31 cellular contexts compared by ENCODE assay signal in the genomic region with DNA sequence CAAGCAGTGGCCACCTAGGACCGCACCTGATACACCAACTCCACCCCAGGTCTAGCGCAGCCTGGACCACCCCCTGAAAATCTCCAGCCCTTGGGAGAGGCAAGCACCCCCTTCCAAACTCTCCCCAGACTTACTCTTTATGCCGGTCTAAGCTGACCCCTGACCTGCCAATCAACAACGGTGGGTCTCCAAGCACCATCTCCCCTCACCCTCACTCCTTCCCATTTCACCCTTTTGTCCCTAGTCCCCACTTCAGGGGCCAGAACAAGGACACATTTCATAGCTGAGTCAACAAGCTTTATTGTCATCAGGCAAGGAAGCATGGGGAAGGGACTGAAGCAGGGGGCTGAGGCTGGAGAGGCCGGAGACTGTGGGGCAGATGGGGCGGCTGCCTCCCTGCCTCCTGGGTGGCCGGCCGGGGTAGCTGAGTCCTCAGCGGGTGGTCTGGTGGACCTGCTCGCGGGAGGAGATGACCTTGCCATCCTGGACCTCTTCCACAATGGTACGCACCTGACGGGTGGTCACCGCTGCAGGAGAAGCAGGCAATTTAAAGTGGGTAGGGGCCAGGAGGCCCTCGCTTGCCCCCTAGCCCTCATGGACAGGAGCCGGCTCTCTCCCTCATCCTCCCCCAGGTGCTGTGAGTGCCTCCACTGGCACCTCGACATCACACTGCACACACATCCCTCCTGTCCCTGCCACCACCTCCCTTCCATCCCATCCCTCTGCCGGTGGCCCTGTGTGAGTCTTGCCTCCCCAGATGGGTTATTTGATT. TPM values are rescaled to one million over a fixed set of nuclear protein-coding genes. Genes with fewer than 3 reads are reported as not detected.
DNase-seq lines count a peak whose midpoint lies in the region; ATAC-seq and TF ChIP-seq lines count a peak whose summit lies in the region.
"Had no signal": no experiment of that assay in that cellular context is flagged by ENCODE, and none has a peak within 500 bp of the region (broad histone marks: within the 10 kb centered on the region; RNA-seq: fewer than 3 reads in every experiment).

No MANE protein-coding gene starts in this region.

- no TSS peak for BruUV-seq in HCT116 (replicated peaks; lab: Mats Ljungman, UMichigan)

- DNase-seq in HCT116 (ENCODE audit: low read depth, low spot score) = no peak
- DNase-seq in RWPE2 (ENCODE audit: low spot score) = peak; percentile 83
- DNase-seq in epithelial cell of prostate (ENCODE audit: low read depth, low spot score) = peak; percentile 90
- peak; percentile 59 for DNase-seq in posterior vena cava (ENCODE audit: low spot score)
- no peak for DNase-seq in amniotic stem cell (lab: John Stamatoyannopoulos, UW)
- DNase-seq in NCI-H524 (lab: John Stamatoyannopoulos, UW) = no peak
- no peak for DNase-seq in cerebellar nuclear complex (lab: John Stamatoyannopoulos, UW)
- no peak for DNase-seq in brain microvascular endothelial cell
- DNase-seq: activated CD4-positive, alpha-beta T cell treated with anti-CD3 and anti-CD28 coated beads for 4 hours; activated naive CD4-positive, alpha-beta T cell treated with anti-CD3 and anti-CD28 coated beads for 36 hours; activated T-cell treated with anti-CD3 and anti-CD28 coated beads, Interleukin-2, amount 50 U/mL, for 24 hours; C1 segment of cervical spinal cord; erythroblast; foreskin fibroblast; immature natural killer cell; left lung; naive thymus-derived CD4-positive, alpha-beta T cell; NCI-H1105 treated with DMSO at 0.1 percent for 48 hours; NCI-H2081 treated with DMSO at 0.1 percent for 48 hours; stimulated activated naive CD8-positive, alpha-beta T cell treated with anti-CD3 and anti-CD28 coated beads, Interleukin-15, Interleukin-2, amounts not matched to agents 100 U/mL and 50 U/mL, for 24 hours; T-cell had no signal

- no peaks in the 10 kb centered on the region for H3K79me2 ChIP-seq in HCT116 (ENCODE audit: insufficient read depth, low read length)
- H3K79me2 ChIP-seq: hepatocyte had no signal

- H3K9ac ChIP-seq in HCT116 (ENCODE audit: low read length) = no peak overlapping the region

- POLR2A ChIA-PET in HCT116 (lab: Charles Lee) = no interaction called here

- no peak for TF ChIP-seq POLR2A in HCT116 (IDR thresholded peaks at IDR 0.05; ENCODE audit: borderline replicate concordance, extremely low read depth, insufficient read depth, insufficient read length)

- H2AFZ ChIP-seq in HCT116 (ENCODE audit: low read depth, low read length, poor library complexity, severe bottlenecking) = no peak overlapping the region
- H2AFZ ChIP-seq: hepatocyte had no signal

- H3K27ac ChIP-seq in HCT116 (ENCODE audit: low read depth, low read length) = no peak overlapping the region
- H3K27ac ChIP-seq in RWPE2 (ENCODE audit: poor library complexity, severe bottlenecking) = peak overlapping the region; percentile 99
- peak overlapping the region; percentile 100 for H3K27ac ChIP-seq in epithelial cell of prostate
- no peak overlapping the region for H3K27ac ChIP-seq in brain microvascular endothelial cell
- H3K27ac ChIP-seq: ascending aorta, hepatocyte, left lung, right atrium auricular region, thoracic aorta had no signal

- no peak overlapping the region for H3K4me3 ChIP-seq in HCT116 (replicated peaks in 1 of 2; ENCODE audit: low read depth in 1 of 2, low read length in 2 of 2)
- H3K4me3 ChIP-seq in RWPE2 (ENCODE audit: severe bottlenecking) = no peak overlapping the region
- no peak overlapping the region for H3K4me3 ChIP-seq in brain microvascular endothelial cell (ENCODE audit: low read depth, low read length)
- H3K4me3 ChIP-seq: ascending aorta, hepatocyte, left lung, right atrium auricular region, thoracic aorta had no signal

- H4K20me1 ChIP-seq in HCT116 (ENCODE audit: insufficient read depth) = no peaks in the 10 kb centered on the region

- no peak for ATAC-seq in HCT116
- peak; percentile 46 for ATAC-seq in RWPE2 (ENCODE audit: low read depth)
- ATAC-seq: left lung; naive thymus-derived CD4-positive, alpha-beta T cell; stimulated activated naive CD8-positive, alpha-beta T cell treated with anti-CD3 and anti-CD28 coated beads, Interleukin-15, Interleukin-2, amounts not matched to agents 100 U/mL and 50 U/mL, for 24 hours; T-cell had no signal

- in situ Hi-C loops in brain microvascular endothelial cell (cut with HindIII; ENCODE audit: low pct_ligation_motif_present, low sequenced_read_pairs) = no loop called here

- intact Hi-C loops in HCT116 (cut with micrococcal nuclease) (no loop called here), posterior vena cava (cut with DNase I) (no loop called here)

- TF ChIP-seq CTCF in HCT116 (IDR thresholded peaks at IDR 0.05 in 2 of 3, conservative IDR thresholded peaks at IDR 0.05 in 1 of 3; ENCODE audit: borderline replicate concordance in 1 of 3, insufficient read depth in 1 of 3, low read depth in 2 of 3, low read length in 2 of 3) (no peak), RWPE2 (IDR thresholded peaks at IDR 0.05; ENCODE audit: poor library complexity, severe bottlenecking) (no peak), brain microvascular endothelial cell (IDR thresholded peaks at IDR 0.05; ENCODE audit: low read depth, low read length, missing control alignments) (no peak)

- H3K4me1 ChIP-seq in HCT116 (ENCODE audit: control insufficient read depth in 1 of 2, insufficient read depth in 2 of 2, low read length in 2 of 2) = peaks cover 0 to 13% of the 10 kb centered on the region in 2 experiments; a peak in 3 of 4 replicates
- H3K4me1 ChIP-seq in RWPE2 (ENCODE audit: insufficient read depth, poor library complexity, severe bottlenecking) = peaks cover 14% of the 10 kb centered on the region
- H3K4me1 ChIP-seq: ascending aorta, left lung, right atrium auricular region had no signal

- RAD21 ChIA-PET in HCT116 (lab: Charles Lee; ENCODE audit: low non-redundant PET in 1 of 2, low total read pairs in 2 of 2, uncharacterized antibody in 2 of 2, unreplicated experiment in 2 of 2) = no interaction called here

- H3K36me3 ChIP-seq in HCT116 (ENCODE audit: control insufficient read depth in 1 of 2, insufficient read depth in 2 of 2, low read length in 2 of 2) (no peaks in the 10 kb centered on the region), RWPE2 (ENCODE audit: low read depth) (peaks cover 38% of the 10 kb centered on the region), brain microvascular endothelial cell (replicated peaks) (no peaks in the 10 kb centered on the region)
- H3K36me3 ChIP-seq: ascending aorta, left lung, right atrium auricular region, thoracic aorta had no signal

- H3K9me3 ChIP-seq in HCT116 (ENCODE audit: control insufficient read depth in 1 of 2, insufficient read depth in 1 of 2, low read depth in 1 of 2, low read length in 2 of 2) (no peaks in the 10 kb centered on the region), RWPE2 (ENCODE audit: severe bottlenecking) (no peaks in the 10 kb centered on the region)
- H3K9me3 ChIP-seq: ascending aorta, left lung, right atrium auricular region, thoracic aorta had no signal

- H3K27me3 ChIP-seq in HCT116 (ENCODE audit: insufficient read depth, low read length) (no peaks in the 10 kb centered on the region), RWPE2 (ENCODE audit: insufficient read depth, poor library complexity, severe bottlenecking) (no peaks in the 10 kb centered on the region), brain microvascular endothelial cell (replicated peaks) (no peaks in the 10 kb centered on the region)
- H3K27me3 ChIP-seq: ascending aorta, hepatocyte, right atrium auricular region had no signal

- H3K9me2 ChIP-seq in HCT116 (ENCODE audit: insufficient read depth) = no peaks in the 10 kb centered on the region

- CTCF ChIA-PET in HCT116 (lab: Charles Lee) = no interaction called here

- H3K4me2 ChIP-seq in HCT116 (ENCODE audit: low read length) = 0 out of 2 replicates have a peak overlapping the region, but pooled peaks have one; percentile 17
- H3K4me2 ChIP-seq: hepatocyte had no signal

- TF ChIP-seq RAD21 in HCT116 (IDR thresholded peaks at IDR 0.05; ENCODE audit: low read depth) = no peak

TF ChIP-seq in HCT116, 20 proteins besides CTCF, POLR2A, EP300 and RAD21 (continues in another document):
- no peak for TF ChIP-seq EZH2 (IDR thresholded peaks at IDR 0.05)
- no peak for TF ChIP-seq ZNF274 (IDR thresholded peaks at IDR 0.05; ENCODE audit: low read depth, low read length)
- TF ChIP-seq EZH2phosphoT487 (IDR thresholded peaks at IDR 0.05; ENCODE audit: borderline replicate concordance) = no peak
- TF ChIP-seq ELF1 (IDR thresholded peaks at IDR 0.05; ENCODE audit: borderline replicate concordance, low read depth) = no peak
- no peak for TF ChIP-seq CEBPB (IDR thresholded peaks at IDR 0.05; ENCODE audit: low read depth)
- no peak for TF ChIP-seq TCF7L2 (IDR thresholded peaks at IDR 0.05; ENCODE audit: borderline replicate concordance, extremely low read depth, insufficient read depth, insufficient read length)
- TF ChIP-seq YY1 (IDR thresholded peaks at IDR 0.05; ENCODE audit: extremely low read depth, insufficient replicate concordance, low read depth, low read length) = no peak
- TF ChIP-seq SRF (IDR thresholded peaks at IDR 0.05; ENCODE audit: low read depth) = no peak
- TF ChIP-seq ZFX (IDR thresholded peaks at IDR 0.05) = no peak
- TF ChIP-seq EGR1 (IDR thresholded peaks at IDR 0.05; ENCODE audit: low read depth) = no peak
- no peak for TF ChIP-seq JUND (IDR thresholded peaks at IDR 0.05)
- TF ChIP-seq FOSL1 (IDR thresholded peaks at IDR 0.05; ENCODE audit: low read depth) = no peak
- TF ChIP-seq, protein P1, sequence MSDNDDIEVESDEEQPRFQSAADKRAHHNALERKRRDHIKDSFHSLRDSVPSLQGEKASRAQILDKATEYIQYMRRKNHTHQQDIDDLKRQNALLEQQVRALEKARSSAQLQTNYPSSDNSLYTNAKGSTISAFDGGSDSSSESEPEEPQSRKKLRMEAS (IDR thresholded peaks at IDR 0.05) = no peak

RNA-seq across cellular contexts. Expression of a gene that starts 5.0 kb away (rescaled TPM):
- not detected for total RNA-seq in HCT116 (2021; ENCODE audit: unreplicated experiment)
- 0.20 and 0.25 TPM in 2 replicates for polyA plus RNA-seq in HCT116 (2012)
- total RNA-seq in posterior vena cava = 1 to 10 TPM; 2.8 to 5.1 TPM
- total RNA-seq: activated naive CD4-positive, alpha-beta T cell treated with anti-CD3 and anti-CD28 coated beads for 36 hours; naive thymus-derived CD4-positive, alpha-beta T cell; right atrium auricular region; T-cell had no signal
- polyA plus RNA-seq: IgD-negative memory B cell; immature natural killer cell; naive thymus-derived CD4-positive, alpha-beta T cell had no signal

RNA-seq across cellular contexts. Expression of a gene that starts 6.8 kb away (rescaled TPM):
- total RNA-seq in HCT116 (2021; ENCODE audit: unreplicated experiment) (0.61 TPM), posterior vena cava (not detected)
- polyA plus RNA-seq in HCT116 (2012) = 3.0 and 4.7 TPM in 2 replicates
- total RNA-seq: activated CD8-positive, alpha-beta memory T cell treated with anti-CD3 and anti-CD28 coated beads for 36 hours; activated naive CD4-positive, alpha-beta T cell treated with anti-CD3 and anti-CD28 coated beads for 36 hours; cerebellum; naive thymus-derived CD4-positive, alpha-beta T cell; T-cell had no signal
- polyA plus RNA-seq: AG04450; IgD-negative memory B cell; immature natural killer cell; naive thymus-derived CD4-positive, alpha-beta T cell had no signal

RNA-seq across cellular contexts. Expression of a gene that starts 32.7 kb away (rescaled TPM):
- total RNA-seq in HCT116 (2021; ENCODE audit: unreplicated experiment) = not detected
- 0.09 and 0.30 TPM in 2 replicates for polyA plus RNA-seq in HCT116 (2012)
- 1 to 10 TPM; 1.3 to 2.0 TPM for total RNA-seq in posterior vena cava
- total RNA-seq: activated CD8-positive, alpha-beta memory T cell treated with anti-CD3 and anti-CD28 coated beads for 36 hours; activated naive CD4-positive, alpha-beta T cell treated with anti-CD3 and anti-CD28 coated beads for 36 hours; cerebellum; naive thymus-derived CD4-positive, alpha-beta T cell; osteocyte; T-cell had no signal
- polyA plus RNA-seq: AG04450; IgD-negative memory B cell; immature natural killer cell; naive thymus-derived CD4-positive, alpha-beta T cell had no signal

RNA-seq across cellular contexts. Expression of a gene that starts 47.5 kb away (rescaled TPM):
- total RNA-seq in HCT116 (2021; ENCODE audit: unreplicated experiment) (0.15 TPM), posterior vena cava (not detected)
- polyA plus RNA-seq in HCT116 (2012) = 0.14 and 0.18 TPM in 2 replicates
- total RNA-seq: activated CD8-positive, alpha-beta memory T cell treated with anti-CD3 and anti-CD28 coated beads for 36 hours; activated naive CD4-positive, alpha-beta T cell treated with anti-CD3 and anti-CD28 coated beads for 36 hours; ascending aorta; cerebellum; Daoy; hepatocyte; left lung; naive thymus-derived CD4-positive, alpha-beta T cell; right atrium auricular region; T-cell had no signal
- polyA plus RNA-seq: AG04450; hepatocyte; IgD-negative memory B cell; immature natural killer cell; naive thymus-derived CD4-positive, alpha-beta T cell had no signal

Comparison
In these comparisons a context has a peak if more than half of its experiments do, and no peak if none do; other contexts are left out.
1. DNase-seq: peak in RWPE2 (single experiment), epithelial cell of prostate (single experiment) and posterior vena cava (single experiment); none in HCT116 (single experiment), amniotic stem cell (single experiment), NCI-H524 (0 of 2), cerebellar nuclear complex (0 of 2) and brain microvascular endothelial cell (single experiment).
2. H3K27ac ChIP-seq: peak in RWPE2 (single experiment) and epithelial cell of prostate (single experiment); none in HCT116 (single experiment) and brain microvascular endothelial cell (single experiment).